In genomic region chr1:4652631-4653327, GRCh38 we compare ENCODE assay signal across 9 cellular contexts. TPM values are rescaled to one million over a fixed set of nuclear protein-coding genes. Genes with fewer than 3 reads are reported as not detected.
A peak's percentile ranks its signal among the peaks of the same experiment; 100 is the strongest.
DNase-seq lines count a peak whose midpoint lies in the region; FAIRE-seq and TF ChIP-seq lines count a peak whose summit lies in the region.
"Had no signal": no experiment of that assay in that cellular context is flagged by ENCODE, and none has a peak within 500 bp of the region (broad histone marks: within the 10 kb centered on the region; RNA-seq: fewer than 3 reads in every experiment).

No MANE protein-coding gene starts in this region.

- H3K36me3 ChIP-seq in GM06990 (ENCODE audit: control insufficient read depth, insufficient read depth, low read length), result no peaks in the 10 kb centered on the region

- FAIRE-seq in HTR-8/SVneo (lab: Jason Lieb, UNC), result peak; percentile 40

- H3K4me3 Mint-ChIP-seq in brain, result peak overlapping the region in 2 of 5 experiments; percentile 18 to 24

- TF ChIP-seq CTCF in GM06990 (IDR thresholded peaks at IDR 0.05; ENCODE audit: insufficient read depth, low read length, poor library complexity, severe bottlenecking) (peak; percentile 91), VCaP (conservative IDR thresholded peaks at IDR 0.05) (peak; percentile 99), brain (conservative IDR thresholded peaks at IDR 0.05) (peak; percentile 85 to 96)

- no peaks in the 10 kb centered on the region for H3K36me3 Mint-ChIP-seq in brain
- H3K36me3 Mint-ChIP-seq: activated naive CD8-positive, alpha-beta T cell had no signal

- H3K4me1 Mint-ChIP-seq in brain, result peaks cover 17% of the 10 kb centered on the region

- DNase-seq in GM06990 (ENCODE audit: extremely low read depth, insufficient read length), result peak; percentile 35
- DNase-seq in HTR-8/SVneo (ENCODE audit: insufficient read length, low spot score), result peak; percentile 47
- DNase-seq in kidney glomerular epithelial cell (lab: John Stamatoyannopoulos, UW), result peak; percentile 39
- peak; percentile 56 for DNase-seq in stimulated activated CD4-positive, alpha-beta T cell treated with anti-CD3 and anti-CD28 coated beads, Interleukin-4, amount 100 ng/mL, for 24 hours
- DNase-seq in NCI-H1092 (lab: John Stamatoyannopoulos, UW), result no peak
- no peak for DNase-seq in NCI-H2107 (lab: John Stamatoyannopoulos, UW)

- no peak overlapping the region for H3K27ac ChIP-seq in VCaP

- H3K27me3 ChIP-seq in GM06990 (replicated peaks; ENCODE audit: control insufficient read depth, insufficient read depth, low read length), result no peaks in the 10 kb centered on the region; the same call in 1 of the 2 replicates

- no peak overlapping the region for H3K27ac Mint-ChIP-seq in brain
- H3K27ac Mint-ChIP-seq: activated naive CD8-positive, alpha-beta T cell had no signal

- H3K9me3 Mint-ChIP-seq in brain, result no peaks in the 10 kb centered on the region

- H3K4me3 ChIP-seq in GM06990 (replicated peaks; ENCODE audit: low read depth, low read length), result no peak overlapping the region

- peaks cover 27% of the 10 kb centered on the region for H3K27me3 Mint-ChIP-seq in brain

RNA-seq across cellular contexts. Expression of gene AJAP1, which starts 1.6 kb away (rescaled TPM):
- polyA plus RNA-seq in brain (ENCODE audit: insufficient read depth, low read depth, low replicate concordance), result 2.3 TPM

Comparison
In these comparisons a context has a peak if more than half of its experiments do, and no peak if none do; other contexts are left out.
1. DNase-seq: peak in GM06990 (single experiment), HTR-8/SVneo (single experiment), kidney glomerular epithelial cell (single experiment) and stimulated activated CD4-positive, alpha-beta T cell treated with anti-CD3 and anti-CD28 coated beads, Interleukin-4, amount 100 ng/mL, for 24 hours (single experiment); none in NCI-H1092 (single experiment) and NCI-H2107 (single experiment).
2. Peak in every context shown above with its lines, with median percentiles within 50 percentile points of each other: CTCF ChIP-seq.